Comparison of ENCODE assay signal across 13 cellular contexts in the genomic region with DNA sequence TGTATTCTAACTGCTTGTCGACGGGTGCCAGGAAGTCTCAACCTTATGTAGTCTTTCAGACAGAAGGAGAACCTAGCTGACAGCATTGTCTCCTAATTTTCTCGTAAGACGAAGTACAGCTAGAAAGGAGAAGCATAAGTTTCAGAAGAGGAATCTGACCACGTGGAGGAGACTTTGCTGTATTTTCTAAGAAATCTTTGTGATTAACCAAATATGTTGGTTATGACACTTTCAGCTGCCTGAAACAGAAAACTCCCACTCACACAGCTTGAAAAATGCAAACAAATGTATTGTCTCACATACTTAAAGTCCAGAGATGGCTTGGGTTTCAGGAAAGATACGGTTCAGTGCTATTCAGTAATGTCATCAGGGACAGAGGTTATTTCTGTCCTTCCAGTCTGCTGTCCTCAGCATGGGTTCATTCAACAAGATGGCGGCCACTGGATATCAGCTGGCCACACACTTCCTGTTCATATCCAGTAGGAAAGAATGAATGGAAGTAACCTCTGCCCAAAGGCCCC.
DNase-seq lines count a peak whose midpoint lies in the region; ATAC-seq, FAIRE-seq and TF ChIP-seq lines count a peak whose summit lies in the region.
"Had no signal": no experiment of that assay in that cellular context is flagged by ENCODE, and none has a peak within 500 bp of the region (broad histone marks: within the 10 kb centered on the region; RNA-seq: fewer than 3 reads in every experiment).

No MANE protein-coding gene starts in this region.

- H3K27ac ChIP-seq in tibial nerve (peak overlapping the region in 2 of 4 donors; percentile 64 to 69), kidney (ENCODE audit: low read depth in 2 of 2, low read length in 2 of 2) (no peak overlapping the region)

- H3K36me3 ChIP-seq in tibial nerve: no peaks in the 10 kb centered on the region
- no peaks in the 10 kb centered on the region for H3K36me3 ChIP-seq in kidney (ENCODE audit: control insufficient read depth in 1 of 2, insufficient read depth in 2 of 2, low read length in 2 of 2)

- no peak overlapping the region for H3K9ac ChIP-seq in kidney (ENCODE audit: low read length in 2 of 2)

- ATAC-seq in GM19395 (IDR thresholded peaks at IDR 0.05; ENCODE audit: unreplicated experiment) (peak; percentile 65), left ventricle myocardium superior (peak; percentile 28)
- ATAC-seq: Panc1 had no signal

- intact Hi-C loops in left ventricle myocardium superior (cut with micrococcal nuclease): no loop called here
- intact Hi-C loops in kidney (cut with DNase I): no loop called here

- no peak overlapping the region for H3K4me3 ChIP-seq in tibial nerve
- no peak overlapping the region for H3K4me3 ChIP-seq in kidney (ENCODE audit: low read length in 2 of 2)

- DNase-seq in NOMO-1 treated with dmso at 0.1 percent for 144 hours (lab: John Stamatoyannopoulos, UW; ENCODE audit: unreplicated experiment): peak; percentile 26
- no peak for DNase-seq in left ventricle myocardium superior
- DNase-seq in tibial nerve (ENCODE audit: low spot score in 2 of 2): no peak
- no peak for DNase-seq in kidney
- DNase-seq in DMS79 (lab: John Stamatoyannopoulos, UW): no peak
- no peak for DNase-seq in NCI-H2107 (lab: John Stamatoyannopoulos, UW)
- DNase-seq: activated B cell treated with CpG ODN at 0.5 μM for 24 hours; activated gamma-delta T cell; central memory CD4-positive, alpha-beta T cell; small intestine had no signal

- TF ChIP-seq CTCF in tibial nerve (IDR thresholded peaks at IDR 0.05) (no peak), kidney (IDR thresholded peaks at IDR 0.05; ENCODE audit: borderline replicate concordance, extremely low read depth, insufficient read depth) (no peak)

- FAIRE-seq in kidney (lab: Jason Lieb, UNC): no peak
- FAIRE-seq: frontal cortex, small intestine had no signal

- H3K9me3 ChIP-seq in tibial nerve (no peaks in the 10 kb centered on the region), kidney (ENCODE audit: control insufficient read depth in 1 of 2, low read length in 2 of 2) (no peaks in the 10 kb centered on the region)

- no peak for TF ChIP-seq POLR2A in tibial nerve (IDR thresholded peaks at IDR 0.05)

- TF ChIP-seq EP300 in tibial nerve (IDR thresholded peaks at IDR 0.05): peak; percentile 8 to 56

- WGBS in tibial nerve, 2 donors: 42 to 51% methylated on average over 7 of the region's 7 CpGs

- H3K4me1 ChIP-seq in tibial nerve (peaks cover 0 to 49% (median 9%) of the 10 kb centered on the region in 4 donors), kidney (ENCODE audit: control insufficient read depth in 1 of 2, insufficient read depth in 1 of 2, low read depth in 1 of 2, low read length in 2 of 2) (no peaks in the 10 kb centered on the region)

- H3K27me3 ChIP-seq in tibial nerve: no peaks in the 10 kb centered on the region
